ENCODE assay signal across 9 cellular contexts in genomic region chr2:54613361-54613760, GRCh38.
DNase-seq lines count a peak whose midpoint lies in the region; ATAC-seq and TF ChIP-seq lines count a peak whose summit lies in the region.
"Had no signal": no experiment of that assay in that cellular context is flagged by ENCODE, and none has a peak within 500 bp of the region (broad histone marks: within the 10 kb centered on the region; RNA-seq: fewer than 3 reads in every experiment).

No MANE protein-coding gene starts in this region.

- H3K9me3 Mint-ChIP-seq in activated CD4-positive, alpha-beta T cell treated with anti-CD3 and anti-CD28 coated beads for 36 hours (ENCODE audit: low read depth): no peaks in the 10 kb centered on the region
- H3K9me3 Mint-ChIP-seq in activated T-helper 17 cell treated with anti-CD3 and anti-CD28 coated beads, Interleukin-2, amount 50 U/mL, for 72 hours: no peaks in the 10 kb centered on the region

- POLR2A ChIA-PET in activated CD4-positive, alpha-beta T cell treated with anti-CD3 and anti-CD28 coated beads for 36 hours (lab: Charles Lee): no interaction called here

- H3K27me3 Mint-ChIP-seq in activated CD4-positive, alpha-beta T cell treated with anti-CD3 and anti-CD28 coated beads for 36 hours: no peaks in the 10 kb centered on the region
- H3K27me3 Mint-ChIP-seq in activated T-helper 17 cell treated with anti-CD3 and anti-CD28 coated beads, Interleukin-2, amount 50 U/mL, for 72 hours: no peaks in the 10 kb centered on the region

- H3K36me3 ChIP-seq in hepatocyte (replicated peaks; ENCODE audit: insufficient read depth, low read depth): peaks cover 7% of the 10 kb centered on the region
- H3K36me3 ChIP-seq in spleen: peaks cover 0 to 66% (median 40%) of the 10 kb centered on the region in 6 donors
- H3K36me3 ChIP-seq in suprapubic skin: peaks cover 30% of the 10 kb centered on the region

- TF ChIP-seq EP300 in suprapubic skin (IDR thresholded peaks at IDR 0.05): no peak

- peaks cover 38% of the 10 kb centered on the region for H3K4me1 Mint-ChIP-seq in activated CD4-positive, alpha-beta T cell treated with anti-CD3 and anti-CD28 coated beads for 36 hours
- H3K4me1 Mint-ChIP-seq in activated T-helper 17 cell treated with anti-CD3 and anti-CD28 coated beads, Interleukin-2, amount 50 U/mL, for 72 hours: peaks cover 41% of the 10 kb centered on the region

- TF ChIP-seq POLR2A in spleen (IDR thresholded peaks at IDR 0.05) (no peak), suprapubic skin (IDR thresholded peaks at IDR 0.05) (no peak)

- H3K4me3 ChIP-seq in hepatocyte (no peak overlapping the region), spleen (no peak overlapping the region), suprapubic skin (no peak overlapping the region)

- CTCF ChIA-PET in activated CD4-positive, alpha-beta T cell treated with anti-CD3 and anti-CD28 coated beads for 36 hours (lab: Charles Lee): interaction anchor here (1.1 to 1.3 kb wide), 2 partner anchors 52 to 54 kb away, joined by 3 to 4 read pairs; no protein-coding TSS in a partner anchor

- no peak overlapping the region for H2AFZ ChIP-seq in hepatocyte

- peaks cover 11% of the 10 kb centered on the region for H3K36me3 Mint-ChIP-seq in activated CD4-positive, alpha-beta T cell treated with anti-CD3 and anti-CD28 coated beads for 36 hours (ENCODE audit: low read depth)
- peaks cover 55% of the 10 kb centered on the region for H3K36me3 Mint-ChIP-seq in activated T-helper 17 cell treated with anti-CD3 and anti-CD28 coated beads, Interleukin-2, amount 50 U/mL, for 72 hours (ENCODE audit: low read depth)

- TF ChIP-seq CTCF in hepatocyte (IDR thresholded peaks at IDR 0.05; ENCODE audit: poor library complexity): no peak
- TF ChIP-seq CTCF in spleen (IDR thresholded peaks at IDR 0.05 in 8 of 11, conservative IDR thresholded peaks at IDR 0.05 in 3 of 11): no peak
- TF ChIP-seq CTCF in suprapubic skin (IDR thresholded peaks at IDR 0.05): no peak

- peaks cover 75% of the 10 kb centered on the region for H4K20me1 ChIP-seq in hepatocyte (ENCODE audit: insufficient read depth, poor library complexity, severe bottlenecking)

- H3K4me1 ChIP-seq in hepatocyte (ENCODE audit: insufficient read depth) (peaks cover 36% of the 10 kb centered on the region), spleen (peaks cover 21 to 97% (median 48%) of the 10 kb centered on the region in 6 donors), suprapubic skin (peaks cover 20% of the 10 kb centered on the region)

- no peak overlapping the region for H3K4me2 ChIP-seq in hepatocyte

- H3K9me2 ChIP-seq in hepatocyte (replicated peaks; ENCODE audit: insufficient read depth): no peaks in the 10 kb centered on the region

- peak overlapping the region; percentile 4 for H3K27ac Mint-ChIP-seq in activated CD4-positive, alpha-beta T cell treated with anti-CD3 and anti-CD28 coated beads for 36 hours
- H3K27ac Mint-ChIP-seq in activated T-helper 17 cell treated with anti-CD3 and anti-CD28 coated beads, Interleukin-2, amount 50 U/mL, for 72 hours: peak overlapping the region; percentile 42

- 96% methylated on average over 2 of the region's 2 CpGs for WGBS in hepatocyte (ENCODE audit: low lambda C conversion rate, missing lambda C conversion rate)
- WGBS in spleen, 5 donors: 44 to 75% (median 54%) methylated on average over 2 of the region's 2 CpGs
- WGBS in suprapubic skin: 73% methylated on average over 2 of the region's 2 CpGs

- H3K4me3 Mint-ChIP-seq in activated CD4-positive, alpha-beta T cell treated with anti-CD3 and anti-CD28 coated beads for 36 hours: no peak overlapping the region
- no peak overlapping the region for H3K4me3 Mint-ChIP-seq in activated T-helper 17 cell treated with anti-CD3 and anti-CD28 coated beads, Interleukin-2, amount 50 U/mL, for 72 hours

- ATAC-seq in activated CD4-positive, alpha-beta T cell treated with anti-CD3 and anti-CD28 coated beads for 36 hours: no peak
- no peak for ATAC-seq in activated T-helper 17 cell treated with anti-CD3 and anti-CD28 coated beads, Interleukin-2, amount 50 U/mL, for 72 hours (replicated peaks)
- no peak for ATAC-seq in HG03196 (IDR thresholded peaks at IDR 0.05; ENCODE audit: unreplicated experiment)

- H3K27me3 ChIP-seq in hepatocyte (no peaks in the 10 kb centered on the region), spleen (replicated peaks in 1 of 7) (no peaks in the 10 kb centered on the region), suprapubic skin (no peaks in the 10 kb centered on the region)

- H3K79me2 ChIP-seq in hepatocyte: peaks cover 100% of the 10 kb centered on the region

- H3K27ac ChIP-seq in hepatocyte (peak overlapping the region; percentile 25), spleen (peak overlapping the region; percentile 33 to 87 (median 61)), suprapubic skin (no peak overlapping the region)

- intact Hi-C loops in activated CD4-positive, alpha-beta T cell treated with anti-CD3 and anti-CD28 coated beads for 36 hours (cut with DNase I, micrococcal nuclease): no loop called here
- intact Hi-C loops in spleen (cut with DNase I; ENCODE audit: low total_unique reads): no loop called here

- H3K9me3 ChIP-seq in hepatocyte (ENCODE audit: low read depth) (no peaks in the 10 kb centered on the region), spleen (no peaks in the 10 kb centered on the region), suprapubic skin (no peaks in the 10 kb centered on the region)

- DNase-seq in activated CD4-positive, alpha-beta T cell treated with anti-CD3 and anti-CD28 coated beads for 36 hours: no peak
- DNase-seq in activated CD4-positive, alpha-beta T cell treated with anti-CD3 and anti-CD28 coated beads, Interleukin-2, amount 50 U/mL, for 48 hours: no peak
- no peak for DNase-seq in hepatocyte (ENCODE audit: low spot score)
- DNase-seq in spleen: no peak
- no peak for DNase-seq in suprapubic skin (ENCODE audit: low spot score in 2 of 2)
- no peak for DNase-seq in NCI-H2171 (lab: John Stamatoyannopoulos, UW)
- DNase-seq: cerebellar nuclear complex had no signal
